1 cellular context compared by ENCODE assay signal in genomic region chr11:120337133-120337895, GRCh38.
A peak's percentile ranks its signal among the peaks of the same experiment; 100 is the strongest.
TF ChIP-seq lines count a peak whose summit lies in the region.

No MANE protein-coding gene starts in this region.

TF ChIP-seq in K562, 482 proteins besides CTCF, POLR2A, EP300 and RAD21 (continued from another document):
- TF ChIP-seq MNT (conservative IDR thresholded peaks at IDR 0.05): peak in 1 of 2 experiments; percentile 27; a peak in 1 of 4 replicates
- no peak for TF ChIP-seq ZNF780A (CRISPR knock-in tag; IDR thresholded peaks at IDR 0.05)
- no peak for TF ChIP-seq TAF15 (IDR thresholded peaks at IDR 0.05; ENCODE audit: low read depth, low read length)
- 0 out of 4 replicates have a peak, but pooled peaks of 1 of the 2 experiments have one; percentile 44 for TF ChIP-seq SIN3A (IDR thresholded peaks at IDR 0.05; ENCODE audit: borderline replicate concordance in 2 of 2, control insufficient read depth in 1 of 2, low read depth in 2 of 2, low read length in 2 of 2)
- TF ChIP-seq GTF2E2 (tag; IDR thresholded peaks at IDR 0.05): no peak
- TF ChIP-seq ZBTB11 (CRISPR knock-in tag; IDR thresholded peaks at IDR 0.05): no peak
- TF ChIP-seq MYC (IDR thresholded peaks at IDR 0.05; ENCODE audit: low read depth, low read length): no peak
- TF ChIP-seq MYC (CRISPR knock-in tag; IDR thresholded peaks at IDR 0.05; ENCODE audit: borderline replicate concordance, low read depth): no peak
- no peak for TF ChIP-seq SPI1 (IDR thresholded peaks at IDR 0.05; ENCODE audit: borderline replicate concordance, low read depth, low read length)
- 0 out of 2 replicates have a peak, but pooled peaks have one; percentile 31 for TF ChIP-seq PKNOX1 (IDR thresholded peaks at IDR 0.05)
- no peak for TF ChIP-seq ZNF324 (CRISPR knock-in tag; IDR thresholded peaks at IDR 0.05)
- 0 out of 4 replicates have a peak, but pooled peaks of 1 of the 2 experiments have one; percentile 47 for TF ChIP-seq ETV6 (IDR thresholded peaks at IDR 0.05; ENCODE audit: borderline replicate concordance in 1 of 2, low read depth in 2 of 2, low read length in 1 of 2)
- TF ChIP-seq ETV6 (CRISPR knock-in tag; IDR thresholded peaks at IDR 0.05; ENCODE audit: borderline replicate concordance): no peak
- no peak for TF ChIP-seq ZNF695 (CRISPR knock-in tag; IDR thresholded peaks at IDR 0.05)
- no peak for TF ChIP-seq PHF20 (IDR thresholded peaks at IDR 0.05; ENCODE audit: partially characterized antibody)
- TF ChIP-seq NCOA1 (IDR thresholded peaks at IDR 0.05; ENCODE audit: low read depth): 0 out of 2 replicates have a peak, but pooled peaks have one; percentile 29
- TF ChIP-seq JUNB (CRISPR knock-in tag; conservative IDR thresholded peaks at IDR 0.05): no peak
- TF ChIP-seq ZBTB17 (CRISPR knock-in tag; IDR thresholded peaks at IDR 0.05): no peak
- no peak for TF ChIP-seq POU5F1 (IDR thresholded peaks at IDR 0.05; ENCODE audit: borderline replicate concordance, low read depth, low read length, partially characterized antibody)
- TF ChIP-seq FOXJ2 (tag; IDR thresholded peaks at IDR 0.05): no peak
- TF ChIP-seq CEBPZ (IDR thresholded peaks at IDR 0.05; ENCODE audit: borderline replicate concordance, low read depth, low read length): no peak
- TF ChIP-seq FOS (IDR thresholded peaks at IDR 0.05; ENCODE audit: extremely low read depth, insufficient read length): no peak
- TF ChIP-seq TBL1XR1 (IDR thresholded peaks at IDR 0.05; ENCODE audit: low read length in 2 of 2): 0 out of 4 replicates have a peak, but pooled peaks of 1 of the 2 experiments have one; percentile 8
- TF ChIP-seq HNRNPLL (IDR thresholded peaks at IDR 0.05; ENCODE audit: low read depth, low read length, poor library complexity, severe bottlenecking): no peak
- no peak for TF ChIP-seq XRCC4 (IDR thresholded peaks at IDR 0.05; ENCODE audit: extremely low read depth, insufficient read depth, insufficient read length)
- no peak for TF ChIP-seq ASH1L (IDR thresholded peaks at IDR 0.05; ENCODE audit: borderline replicate concordance, low read depth, partially characterized antibody)
- TF ChIP-seq ZBED1 (IDR thresholded peaks at IDR 0.05): peak; percentile 17; the same call in 1 of the 2 replicates
- TF ChIP-seq MTA3 (IDR thresholded peaks at IDR 0.05; ENCODE audit: borderline replicate concordance): no peak
- no peak for TF ChIP-seq MCM3 (IDR thresholded peaks at IDR 0.05)
- no peak for TF ChIP-seq ARID2 (IDR thresholded peaks at IDR 0.05)
- no peak for TF ChIP-seq JUN (IDR thresholded peaks at IDR 0.05; ENCODE audit: borderline replicate concordance, low read depth, low read length)
- TF ChIP-seq JUN (CRISPR knock-in tag; IDR thresholded peaks at IDR 0.05; ENCODE audit: borderline replicate concordance): no peak
- no peak for TF ChIP-seq ZNF263 (CRISPR knock-in tag; IDR thresholded peaks at IDR 0.05; ENCODE audit: borderline replicate concordance)
- no peak for TF ChIP-seq MCM2 (IDR thresholded peaks at IDR 0.05; ENCODE audit: low read depth)
- TF ChIP-seq ZNF76 (CRISPR knock-in tag; IDR thresholded peaks at IDR 0.05; ENCODE audit: borderline replicate concordance): no peak
- 0 out of 2 replicates have a peak, but pooled peaks have one; percentile 9 for TF ChIP-seq CXXC5 (CRISPR knock-in tag; IDR thresholded peaks at IDR 0.05)
